Comparison of ENCODE assay signal across 1 cellular context in genomic region chr9:7338586-7339281, GRCh38.
TF ChIP-seq lines count a peak whose summit lies in the region.

No MANE protein-coding gene starts in this region.

TF ChIP-seq in GM23338, 12 proteins besides CTCF, POLR2A, EP300 and RAD21 (continued from another document):
- TF ChIP-seq POLR2AphosphoS5 (IDR thresholded peaks at IDR 0.05; ENCODE audit: low read depth), result no peak
- TF ChIP-seq ZNF331 (CRISPR knock-in tag; IDR thresholded peaks at IDR 0.05; ENCODE audit: low read depth), result no peak
- no peak for TF ChIP-seq JUNB (IDR thresholded peaks at IDR 0.05; ENCODE audit: unreplicated experiment)
- no peak for TF ChIP-seq CREB1 (CRISPR knock-in tag; IDR thresholded peaks at IDR 0.05; ENCODE audit: low read depth)
- TF ChIP-seq ZNF114 (CRISPR knock-in tag; IDR thresholded peaks at IDR 0.05), result no peak
- no peak for TF ChIP-seq STAT1 (IDR thresholded peaks at IDR 0.05; ENCODE audit: unreplicated experiment)
TF ChIP-seq in GM23338: peak in this region for 0.
